ENCODE assay signal across 12 cellular contexts in the genomic region with DNA sequence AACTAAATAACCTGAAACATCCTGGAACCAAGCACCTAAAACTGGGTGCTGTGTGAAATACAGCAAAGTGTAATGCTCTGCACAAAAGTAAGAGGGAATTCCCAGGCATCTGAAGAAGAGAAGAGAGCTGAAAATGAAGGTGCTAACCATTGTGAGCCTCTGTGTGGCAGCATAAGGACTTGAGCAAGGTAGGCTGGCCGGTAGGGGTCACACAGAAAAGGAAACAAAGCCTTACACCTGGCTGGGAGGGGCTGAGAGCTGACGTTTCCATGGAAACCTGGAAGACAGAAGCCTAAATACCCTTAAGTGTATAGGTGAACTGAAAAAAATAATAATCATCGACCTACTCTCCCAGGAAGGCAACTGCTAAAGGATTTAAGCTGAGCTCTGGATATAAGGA. TPM values are rescaled to one million over a fixed set of nuclear protein-coding genes. Genes with fewer than 3 reads are reported as not detected.
DNase-seq lines count a peak whose midpoint lies in the region; ATAC-seq and TF ChIP-seq lines count a peak whose summit lies in the region.
"Had no signal": no experiment of that assay in that cellular context is flagged by ENCODE, and none has a peak within 500 bp of the region (broad histone marks: within the 10 kb centered on the region; RNA-seq: fewer than 3 reads in every experiment).

No MANE protein-coding gene starts in this region.

- BruUV-seq in Caco-2 (replicated peaks; lab: Mats Ljungman, UMichigan): no TSS peak

- no peaks in the 10 kb centered on the region for H3K4me1 Mint-ChIP-seq in Caco-2 (ENCODE audit: low read depth, unreplicated experiment)

- H3K9me3 Mint-ChIP-seq in Caco-2 (ENCODE audit: unreplicated experiment): no peaks in the 10 kb centered on the region

- 0 out of 2 replicates have a peak, but pooled peaks cover 1% of the 10 kb centered on the region for H3K36me3 ChIP-seq in Caco-2 (ENCODE audit: control insufficient read depth, insufficient read depth, low read length)
- H3K36me3 ChIP-seq in OCI-LY1 (ENCODE audit: insufficient read depth, low read length): peaks cover 22% of the 10 kb centered on the region

- no peak overlapping the region for H3K27ac ChIP-seq in OCI-LY1 (ENCODE audit: low read depth, low read length, poor library complexity, severe bottlenecking)

- DNase-seq in Caco-2 (peak in 1 of 2 experiments; percentile 56), iPS-NIHi7 (ENCODE audit: extremely low spot score) (peak; percentile 90), NCI-H2107 (lab: John Stamatoyannopoulos, UW) (no peak)
- DNase-seq: activated CD4-positive, alpha-beta T cell treated with anti-CD3 and anti-CD28 coated beads, Interleukin-2, amount 50 U/mL, for 1 hour; C1 segment of cervical spinal cord; NCI-H1092 treated with DMSO at 0.1 percent for 48 hours had no signal

- H3K9me2 ChIP-seq in OCI-LY1 (ENCODE audit: low read depth, low read length): no peaks in the 10 kb centered on the region

- no peaks in the 10 kb centered on the region for H3K27me3 Mint-ChIP-seq in Caco-2 (ENCODE audit: insufficient read depth, unreplicated experiment)

- no peak overlapping the region for H3K4me3 Mint-ChIP-seq in Caco-2 (ENCODE audit: unreplicated experiment)

- POLR2A ChIA-PET in Caco-2 (lab: Charles Lee): no interaction called here

- H3K79me2 ChIP-seq in OCI-LY1 (ENCODE audit: insufficient read depth, low read length): no peaks in the 10 kb centered on the region

- H3K9ac ChIP-seq in OCI-LY1 (ENCODE audit: low read length): no peak overlapping the region

- H3K27ac Mint-ChIP-seq in Caco-2 (ENCODE audit: unreplicated experiment): peak overlapping the region; percentile 66

- no peak overlapping the region for H3K4me2 ChIP-seq in OCI-LY1 (ENCODE audit: low read length)

- H4K20me1 ChIP-seq in OCI-LY1 (ENCODE audit: insufficient read depth, low read length): no peaks in the 10 kb centered on the region

- no peaks in the 10 kb centered on the region for H3K4me1 ChIP-seq in Caco-2
- no peaks in the 10 kb centered on the region for H3K4me1 ChIP-seq in OCI-LY1 (ENCODE audit: insufficient read depth, low read length, severe bottlenecking)

- no peak overlapping the region for H2AFZ ChIP-seq in OCI-LY1 (ENCODE audit: low read length)

- H3K27me3 ChIP-seq in Caco-2 (replicated peaks; ENCODE audit: control insufficient read depth, insufficient read depth, low read length) (no peaks in the 10 kb centered on the region), OCI-LY1 (ENCODE audit: insufficient read depth, low read length) (no peaks in the 10 kb centered on the region)

- peaks cover 45% of the 10 kb centered on the region for H3K36me3 Mint-ChIP-seq in Caco-2 (ENCODE audit: insufficient read depth, unreplicated experiment)

- ATAC-seq in HG03342 (IDR thresholded peaks at IDR 0.05; ENCODE audit: unreplicated experiment) (peak; percentile 66), SK-N-SH treated with all-trans-retinoic acid at 6 μM for 48 hours (no peak), GM19467 (IDR thresholded peaks at IDR 0.05; ENCODE audit: unreplicated experiment) (no peak), GM19455 (IDR thresholded peaks at IDR 0.05; ENCODE audit: unreplicated experiment) (no peak)
- ATAC-seq: sciatic nerve had no signal

- intact Hi-C loops in Caco-2 (cut with micrococcal nuclease; ENCODE audit: unreplicated experiment): no loop called here

- H3K4me3 ChIP-seq in Caco-2 (ENCODE audit: low read depth, low read length) (no peak overlapping the region), OCI-LY1 (ENCODE audit: low read depth, low read length, poor library complexity, severe bottlenecking) (no peak overlapping the region)

- no peaks in the 10 kb centered on the region for H3K9me3 ChIP-seq in Caco-2
- H3K9me3 ChIP-seq in OCI-LY1 (ENCODE audit: low read length): 0 out of 2 replicates have a peak, but pooled peaks cover 4% of the 10 kb centered on the region

- CTCF ChIA-PET in Caco-2 (lab: Charles Lee): interaction anchor here (0.7 kb wide), 1 partner anchor 194 kb away, joined by 3 read pairs; no protein-coding TSS in a partner anchor

- peak in 1 of 2 experiments; percentile 68 for TF ChIP-seq CTCF in Caco-2 (IDR thresholded peaks at IDR 0.05; ENCODE audit: insufficient read depth in 1 of 2, low read depth in 1 of 2, low read length in 1 of 2, severe bottlenecking in 1 of 2, unreplicated experiment in 1 of 2)
- peak; percentile 56; the same call in 1 of the 2 replicates for TF ChIP-seq CTCF in OCI-LY1 (IDR thresholded peaks at IDR 0.05; ENCODE audit: low read length)

- H3F3A ChIP-seq in OCI-LY1 (ENCODE audit: insufficient read depth, low read length): no peaks in the 10 kb centered on the region

TF ChIP-seq in SK-N-SH treated with all-trans-retinoic acid at 6 μM for 48 hours, 23 proteins besides CTCF, POLR2A, EP300 and RAD21:
- no peak for TF ChIP-seq ISL1 (CRISPR knock-in tag; IDR thresholded peaks at IDR 0.05)

RNA-seq across cellular contexts. Expression of gene CUL1, which starts 48.6 kb away (rescaled TPM):
- total RNA-seq in Caco-2 (2022): 66.6 and 71.9 TPM in 2 replicates
